13 cellular contexts compared by ENCODE assay signal in the genomic region with DNA sequence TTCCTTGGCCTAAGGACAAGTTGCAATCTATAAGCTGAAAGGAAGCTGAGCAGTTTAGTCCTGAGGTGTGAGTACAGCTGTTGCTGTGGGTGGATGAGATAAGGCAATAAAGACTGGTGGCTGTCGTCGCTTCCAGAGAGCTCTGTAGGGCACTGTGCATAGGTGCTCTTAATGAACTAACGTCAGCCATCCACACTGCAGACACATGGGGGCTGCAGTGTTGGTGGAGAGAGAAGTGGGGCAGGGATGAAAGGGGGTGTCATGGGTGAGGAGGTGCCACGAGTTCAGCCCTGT.
"Had no signal": no experiment of that assay in that cellular context is flagged by ENCODE, and none has a peak within 500 bp of the region (broad histone marks: within the 10 kb centered on the region; RNA-seq: fewer than 3 reads in every experiment).

No MANE protein-coding gene starts in this region.

- DNase-seq: colonic mucosa; dermis blood vessel endothelial cell; esophagus squamous epithelium; foreskin fibroblast; glutamatergic neuron; natural killer cell; right cardiac atrium; stimulated activated CD4-positive, alpha-beta T cell treated with anti-CD3 and anti-CD28 coated beads, Interleukin-2, amount 100 ng/mL, for 48 hours; transverse colon had no signal

- H3K4me1 ChIP-seq: colonic mucosa, gastroesophageal sphincter, transverse colon had no signal

- H3K4me2 ChIP-seq: smooth muscle cell had no signal

- H3K9me3 ChIP-seq: colonic mucosa, thoracic aorta had no signal

- H3K36me3 ChIP-seq: colonic mucosa, esophagus squamous epithelium, gastroesophageal sphincter, thoracic aorta, transverse colon had no signal

- ATAC-seq: gastroesophageal sphincter, left lobe of liver, right cardiac atrium had no signal

- H3K4me3 ChIP-seq: colonic mucosa, esophagus squamous epithelium, gastroesophageal sphincter, smooth muscle cell, thoracic aorta, transverse colon had no signal

- H3K27ac ChIP-seq: colonic mucosa, esophagus squamous epithelium, gastroesophageal sphincter, thoracic aorta, transverse colon had no signal
